In genomic region chr2:15553519-15553918, GRCh38 we compare ENCODE assay signal across 2 cellular contexts.
TF ChIP-seq lines count a peak whose summit lies in the region.

No MANE protein-coding gene starts in this region.

TF ChIP-seq in HepG2, 621 proteins besides CTCF, POLR2A, EP300 and RAD21:
- TF ChIP-seq PCBP2 (optimal IDR thresholded peaks at IDR 0.05; ENCODE audit: low read depth, low read length, poor library complexity, severe bottlenecking) (peak; percentile 51), PCBP1 (IDR thresholded peaks at IDR 0.05; ENCODE audit: borderline replicate concordance, low read depth, low read length) (peak; percentile 79; the same call in 1 of the 2 replicates), POLR2G (IDR thresholded peaks at IDR 0.05; ENCODE audit: low read depth, low read length) (no peak), RBFOX2 (IDR thresholded peaks at IDR 0.05; ENCODE audit: low read depth, low read length) (no peak), NFKB2 (CRISPR knock-in tag; IDR thresholded peaks at IDR 0.05; ENCODE audit: borderline replicate concordance) (no peak), HNRNPK (IDR thresholded peaks at IDR 0.05; ENCODE audit: low read depth, low read length, poor library complexity, severe bottlenecking) (peak; percentile 98), AGO2 (optimal IDR thresholded peaks at IDR 0.05; ENCODE audit: low read depth, low read length) (no peak)
TF ChIP-seq in HepG2: peak in this region for 3.

TF ChIP-seq in K562, 482 proteins besides CTCF, POLR2A, EP300 and RAD21 (continues in another document):
- no peak for TF ChIP-seq FOSL1 (tag; conservative IDR thresholded peaks at IDR 0.05)
- no peak for TF ChIP-seq FOXK1 (CRISPR knock-in tag; IDR thresholded peaks at IDR 0.05; ENCODE audit: borderline replicate concordance)
- no peak for TF ChIP-seq ZNF124 (CRISPR knock-in tag; IDR thresholded peaks at IDR 0.05)
- TF ChIP-seq DIDO1 (tag; IDR thresholded peaks at IDR 0.05; ENCODE audit: low read depth): no peak
- TF ChIP-seq ZBTB33 (CRISPR knock-in tag; IDR thresholded peaks at IDR 0.05): no peak
- peak; percentile 88 for TF ChIP-seq PCBP2 (IDR thresholded peaks at IDR 0.05; ENCODE audit: low read depth, low read length, poor library complexity, severe bottlenecking)
- TF ChIP-seq AFF1 (IDR thresholded peaks at IDR 0.05; ENCODE audit: low read depth in 1 of 2, partially characterized antibody in 2 of 2): peak in 1 of 2 experiments; percentile 81
- TF ChIP-seq MTA3 (IDR thresholded peaks at IDR 0.05; ENCODE audit: borderline replicate concordance): no peak
- TF ChIP-seq ZNF280A (IDR thresholded peaks at IDR 0.05; ENCODE audit: low read depth, partially characterized antibody): no peak
- TF ChIP-seq MAZ (CRISPR knock-in tag; conservative IDR thresholded peaks at IDR 0.05 in 1 of 2, IDR thresholded peaks at IDR 0.05 in 1 of 2): 0 out of 4 replicates have a peak, but pooled peaks have one; percentile 36 to 43
- TF ChIP-seq ZFP1 (CRISPR knock-in tag; IDR thresholded peaks at IDR 0.05): no peak
- no peak for TF ChIP-seq ZC3H11A (IDR thresholded peaks at IDR 0.05; ENCODE audit: low read depth, low read length)
- peak; percentile 81 for TF ChIP-seq HNRNPK (IDR thresholded peaks at IDR 0.05; ENCODE audit: low read depth, low read length, poor library complexity, severe bottlenecking)
- no peak for TF ChIP-seq ZNF561 (CRISPR knock-in tag; conservative IDR thresholded peaks at IDR 0.05)
- peak; percentile 24; the same call in 1 of the 2 replicates for TF ChIP-seq SMARCE1 (IDR thresholded peaks at IDR 0.05)
- no peak for TF ChIP-seq TFE3 (CRISPR knock-in tag; IDR thresholded peaks at IDR 0.05)
- no peak for TF ChIP-seq ZNF766 (CRISPR knock-in tag; conservative IDR thresholded peaks at IDR 0.05)
- no peak for TF ChIP-seq MCM5 (IDR thresholded peaks at IDR 0.05; ENCODE audit: low read depth)
- TF ChIP-seq HDAC1 (IDR thresholded peaks at IDR 0.05): peak in 1 of 2 experiments; percentile 67; a peak in 2 of 4 replicates
- TF ChIP-seq TEAD1 (CRISPR knock-in tag; IDR thresholded peaks at IDR 0.05): no peak
- TF ChIP-seq NFRKB (IDR thresholded peaks at IDR 0.05; ENCODE audit: low read depth): no peak
- no peak for TF ChIP-seq ZFX (CRISPR knock-in tag; IDR thresholded peaks at IDR 0.05)
- TF ChIP-seq POLR3G (IDR thresholded peaks at IDR 0.05; ENCODE audit: extremely low read depth, insufficient read length, insufficient replicate concordance): no peak
- no peak for TF ChIP-seq NONO (IDR thresholded peaks at IDR 0.05; ENCODE audit: low read depth in 2 of 2, low read length in 1 of 2)
- TF ChIP-seq HBP1 (CRISPR knock-in tag; IDR thresholded peaks at IDR 0.05): peak; percentile 86; the same call in 1 of the 2 replicates
- TF ChIP-seq NCOA2 (IDR thresholded peaks at IDR 0.05; ENCODE audit: partially characterized antibody in 2 of 2): no peak
- TF ChIP-seq ZBTB7A (IDR thresholded peaks at IDR 0.05; ENCODE audit: borderline replicate concordance, control insufficient read depth, low read depth, low read length): no peak
- TF ChIP-seq GTF2A2 (tag; IDR thresholded peaks at IDR 0.05): no peak
- no peak for TF ChIP-seq POLR2B (IDR thresholded peaks at IDR 0.05; ENCODE audit: low read depth, partially characterized antibody)
- no peak for TF ChIP-seq TARDBP (IDR thresholded peaks at IDR 0.05)
- TF ChIP-seq ZNF512 (tag; IDR thresholded peaks at IDR 0.05): peak; percentile 21; the same call in 1 of the 2 replicates
- TF ChIP-seq THRB (CRISPR knock-in tag; conservative IDR thresholded peaks at IDR 0.05): peak; percentile 85; the same call in 1 of the 2 replicates
- peak; percentile 77 for TF ChIP-seq RBM22 (IDR thresholded peaks at IDR 0.05; ENCODE audit: low read depth, low read length, poor library complexity, severe bottlenecking)
- TF ChIP-seq OTX1 (CRISPR knock-in tag; IDR thresholded peaks at IDR 0.05): peak; percentile 88
- TF ChIP-seq ZNF780A (CRISPR knock-in tag; IDR thresholded peaks at IDR 0.05): no peak
- no peak for TF ChIP-seq KLF16 (IDR thresholded peaks at IDR 0.05)
- no peak for TF ChIP-seq POLR3A (IDR thresholded peaks at IDR 0.05; ENCODE audit: borderline replicate concordance, extremely low read depth, insufficient read depth, insufficient read length)
- no peak for TF ChIP-seq ASH1L (IDR thresholded peaks at IDR 0.05; ENCODE audit: borderline replicate concordance, low read depth, partially characterized antibody)
- TF ChIP-seq VEZF1 (CRISPR knock-in tag; IDR thresholded peaks at IDR 0.05): peak; percentile 73
- peak in 1 of 2 experiments; percentile 26; a peak in 1 of 4 replicates for TF ChIP-seq TRIM24 (IDR thresholded peaks at IDR 0.05)
- TF ChIP-seq ZNF778 (CRISPR knock-in tag; IDR thresholded peaks at IDR 0.05): no peak
- TF ChIP-seq ELK1 (CRISPR knock-in tag; IDR thresholded peaks at IDR 0.05): no peak
- no peak for TF ChIP-seq MTF1 (CRISPR knock-in tag; IDR thresholded peaks at IDR 0.05; ENCODE audit: borderline replicate concordance)
- no peak for TF ChIP-seq SRSF3 (IDR thresholded peaks at IDR 0.05; ENCODE audit: insufficient read depth, low read length)
